Comparison of ENCODE assay signal across 20 cellular contexts in genomic region chr19:41850381-41850780, GRCh38. TPM values are rescaled to one million over a fixed set of nuclear protein-coding genes. Genes with fewer than 3 reads are reported as not detected.
DNase-seq lines count a peak whose midpoint lies in the region; ATAC-seq and TF ChIP-seq lines count a peak whose summit lies in the region.
"Had no signal": no experiment of that assay in that cellular context is flagged by ENCODE, and none has a peak within 500 bp of the region (broad histone marks: within the 10 kb centered on the region; RNA-seq: fewer than 3 reads in every experiment).

No MANE protein-coding gene starts in this region.

- no peaks in the 10 kb centered on the region for H3K36me3 Mint-ChIP-seq in chondrocyte (ENCODE audit: low read depth)
- H3K36me3 Mint-ChIP-seq in naive thymus-derived CD8-positive, alpha-beta T cell: no peaks in the 10 kb centered on the region
- H3K36me3 Mint-ChIP-seq: CD14-positive monocyte; CD8-positive, alpha-beta memory T cell had no signal

- no peak for ATAC-seq in Right ventricle myocardium superior (ENCODE audit: poor library complexity)
- ATAC-seq in left cardiac atrium: no peak
- no peak for ATAC-seq in naive thymus-derived CD8-positive, alpha-beta T cell
- ATAC-seq: A549, HCT116 had no signal

- H3K4me1 Mint-ChIP-seq in chondrocyte (ENCODE audit: low read depth): no peaks in the 10 kb centered on the region
- H3K4me1 Mint-ChIP-seq in naive thymus-derived CD8-positive, alpha-beta T cell: peaks cover 0 to 2% (median 0%) of the 10 kb centered on the region in 4 donors
- H3K4me1 Mint-ChIP-seq: CD8-positive, alpha-beta memory T cell had no signal

- H3K27ac Mint-ChIP-seq in chondrocyte (ENCODE audit: unreplicated experiment): no peak overlapping the region
- no peak overlapping the region for H3K27ac Mint-ChIP-seq in naive thymus-derived CD8-positive, alpha-beta T cell
- H3K27ac Mint-ChIP-seq: CD14-positive monocyte; CD4-positive, alpha-beta T cell; CD8-positive, alpha-beta memory T cell had no signal

- no peaks in the 10 kb centered on the region for H3K9me3 Mint-ChIP-seq in chondrocyte (ENCODE audit: low read depth)
- no peaks in the 10 kb centered on the region for H3K9me3 Mint-ChIP-seq in naive thymus-derived CD8-positive, alpha-beta T cell
- H3K9me3 Mint-ChIP-seq: CD14-positive monocyte; CD4-positive, alpha-beta T cell; CD8-positive, alpha-beta memory T cell had no signal

- DNase-seq in Right ventricle myocardium superior (peak; percentile 6), left cardiac atrium (no peak), chondrocyte (ENCODE audit: low spot score) (peak; percentile 62), posterior vena cava (ENCODE audit: low spot score) (peak; percentile 34), NCI-H146 treated with DMSO at 0.1 percent for 48 hours (lab: John Stamatoyannopoulos, UW; ENCODE audit: unreplicated experiment) (no peak)
- DNase-seq in naive thymus-derived CD8-positive, alpha-beta T cell: no peak
- DNase-seq: 8988T; ACHN; AML-193; BE2C; CD4-positive, alpha-beta T cell; CD8-positive, alpha-beta memory T cell; DMS153; DND-41; GM23248; H9 had no signal

- intact Hi-C loops in Right ventricle myocardium superior (cut with DNase I) (no loop called here), left cardiac atrium (cut with DNase I) (no loop called here), posterior vena cava (cut with DNase I) (no loop called here)

- H3K27me3 Mint-ChIP-seq in chondrocyte (ENCODE audit: low read depth): peaks cover 54% of the 10 kb centered on the region
- H3K27me3 Mint-ChIP-seq in naive thymus-derived CD8-positive, alpha-beta T cell: peaks cover 0 to 8% (median 5%) of the 10 kb centered on the region in 5 donors

- TF ChIP-seq CTCF in chondrocyte (IDR thresholded peaks at IDR 0.05): no peak

- no peak overlapping the region for H3K4me3 Mint-ChIP-seq in chondrocyte (ENCODE audit: unreplicated experiment)
- H3K4me3 Mint-ChIP-seq in naive thymus-derived CD8-positive, alpha-beta T cell: no peak overlapping the region
- H3K4me3 Mint-ChIP-seq: CD14-positive monocyte; CD4-positive, alpha-beta T cell; CD8-positive, alpha-beta memory T cell had no signal

- POLR2A ChIA-PET in naive thymus-derived CD8-positive, alpha-beta T cell (lab: Charles Lee): no interaction called here

RNA-seq across cellular contexts. Expression of gene DMRTC2, which starts 5.5 kb away (rescaled TPM):
- total RNA-seq in Right ventricle myocardium superior (not detected), left cardiac atrium (not detected), chondrocyte (not detected in 3 replicates), posterior vena cava (not detected)
- total RNA-seq in naive thymus-derived CD8-positive, alpha-beta T cell: not detected
- polyA plus RNA-seq in naive thymus-derived CD8-positive, alpha-beta T cell: not detected
- total RNA-seq: CD4-positive, alpha-beta T cell; CD8-positive, alpha-beta memory T cell; GM23248; H1; H9 had no signal
- polyA plus RNA-seq: A549; CD14-positive monocyte; CD8-positive, alpha-beta memory T cell; GM23248; H1 had no signal

RNA-seq across cellular contexts. Expression of gene LYPD4, which starts 5.9 kb away (rescaled TPM):
- total RNA-seq in Right ventricle myocardium superior (not detected), left cardiac atrium (not detected), chondrocyte (not detected in 3 replicates), posterior vena cava (not detected)
- not detected for total RNA-seq in naive thymus-derived CD8-positive, alpha-beta T cell
- not detected for polyA plus RNA-seq in naive thymus-derived CD8-positive, alpha-beta T cell
- total RNA-seq: CD4-positive, alpha-beta T cell; CD8-positive, alpha-beta memory T cell; GM23248; H1; H9 had no signal
- polyA plus RNA-seq: A549; CD14-positive monocyte; CD8-positive, alpha-beta memory T cell; GM23248 had no signal

RNA-seq across cellular contexts. Expression of gene RPS19, which starts 9.7 kb away (rescaled TPM):
- 586 TPM for total RNA-seq in Right ventricle myocardium superior
- 100 to 1,000 TPM; 811 to 841 TPM for total RNA-seq in left cardiac atrium
- 1,424 to 1,797 TPM (median 1,457 TPM) in 3 replicates for total RNA-seq in chondrocyte
- total RNA-seq in posterior vena cava: 1,000 to 10,000 TPM in 1 of 2 donors, 100 to 1,000 TPM in 1; 982 to 1,008 TPM
- 1,000 to 10,000 TPM; 3,479 to 3,513 TPM for total RNA-seq in naive thymus-derived CD8-positive, alpha-beta T cell
- polyA plus RNA-seq in naive thymus-derived CD8-positive, alpha-beta T cell: 1,000 to 10,000 TPM; 6,905 to 8,825 (median 8,505) TPM

RNA-seq across cellular contexts. Expression of gene CD79A, which starts 26.7 kb away (rescaled TPM):
- total RNA-seq in Right ventricle myocardium superior (not detected), left cardiac atrium (under 1 TPM; 0.24 to 0.68 TPM), chondrocyte (0.36 TPM in 1 of 3 replicates, not detected in the others), posterior vena cava (under 1 TPM; 0.52 to 0.97 TPM)
- 10 to 100 TPM; 48.6 to 51.0 TPM for total RNA-seq in naive thymus-derived CD8-positive, alpha-beta T cell
- 10 to 100 TPM; 54.9 to 88.2 (median 85.1) TPM for polyA plus RNA-seq in naive thymus-derived CD8-positive, alpha-beta T cell
- total RNA-seq: GM23248 had no signal
- polyA plus RNA-seq: GM23248 had no signal

RNA-seq across cellular contexts. Expression of gene ARHGEF1, which starts 32.6 kb away (rescaled TPM):
- total RNA-seq in Right ventricle myocardium superior (30.1 TPM), left cardiac atrium (10 to 100 TPM; 47.0 to 59.1 TPM), chondrocyte (70.5 to 105 TPM (median 73.2 TPM) in 3 replicates), posterior vena cava (10 to 100 TPM; 73.4 to 73.7 TPM)
- 1,000 to 10,000 TPM; 1,211 to 1,239 TPM for total RNA-seq in naive thymus-derived CD8-positive, alpha-beta T cell
- polyA plus RNA-seq in naive thymus-derived CD8-positive, alpha-beta T cell: 100 to 1,000 TPM; 161 to 346 (median 211) TPM

Comparison
In these comparisons a context has a peak if more than half of its experiments do, and no peak if none do; other contexts are left out.
1. DNase-seq: peak in Right ventricle myocardium superior (single experiment), chondrocyte (single experiment) and posterior vena cava (single experiment); none in left cardiac atrium (single experiment), naive thymus-derived CD8-positive, alpha-beta T cell (0 of 10) and NCI-H146 treated with DMSO at 0.1 percent for 48 hours (single experiment).